9 cellular contexts compared by ENCODE assay signal in the genomic region with DNA sequence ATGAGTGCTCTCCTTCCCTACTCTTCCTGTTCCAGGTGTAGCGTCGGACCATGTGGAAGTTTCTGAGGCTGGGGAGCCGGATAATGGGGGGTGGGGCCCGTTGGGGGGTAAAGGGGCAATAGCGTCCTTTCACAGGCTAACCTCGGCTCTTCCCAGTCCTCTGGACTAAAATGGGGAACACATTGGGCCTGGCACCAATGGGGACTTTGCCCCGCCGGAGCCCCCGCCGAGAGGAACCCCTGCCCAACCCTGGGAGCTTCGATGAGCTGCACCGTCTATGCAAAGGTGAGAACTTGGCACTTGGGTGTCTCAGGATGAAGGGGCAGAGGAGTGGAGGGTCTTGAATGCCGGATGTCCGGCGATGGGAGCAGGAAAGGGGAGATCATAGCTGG. TPM values are rescaled to one million over a fixed set of nuclear protein-coding genes. Genes with fewer than 3 reads are reported as not detected.
DNase-seq lines count a peak whose midpoint lies in the region; ATAC-seq and TF ChIP-seq lines count a peak whose summit lies in the region.
"Had no signal": no experiment of that assay in that cellular context is flagged by ENCODE, and none has a peak within 500 bp of the region (broad histone marks: within the 10 kb centered on the region; RNA-seq: fewer than 3 reads in every experiment).

No MANE protein-coding gene starts in this region.

- peak overlapping the region; percentile 83 for H3K9ac ChIP-seq in HUES6 (ENCODE audit: low read length)

- DNase-seq in AG09309 (ENCODE audit: low read depth) (no peak), cardiac fibroblast (ENCODE audit: low read depth in 2 of 2) (no peak), mucosa of descending colon (peak in 1 of 3 donors; percentile 49), RPMI8226 (no peak), OCI-M2 (lab: John Stamatoyannopoulos, UW; ENCODE audit: unreplicated experiment) (no peak)

- no peaks in the 10 kb centered on the region for H3K27me3 ChIP-seq in HUES6 (ENCODE audit: control insufficient read depth, insufficient read depth, low read length)

- ATAC-seq in mucosa of descending colon (no peak), HG03175 (IDR thresholded peaks at IDR 0.05; ENCODE audit: unreplicated experiment) (no peak), HG02571 (IDR thresholded peaks at IDR 0.05; ENCODE audit: unreplicated experiment) (no peak)

- peaks cover 26% of the 10 kb centered on the region for H3K4me1 ChIP-seq in HUES6 (ENCODE audit: control insufficient read depth, insufficient read depth, low read length)
- peaks cover 18% of the 10 kb centered on the region for H3K4me1 ChIP-seq in mucosa of descending colon (ENCODE audit: low read depth)

- H3K4me3 ChIP-seq in AG09309 (ENCODE audit: control insufficient read depth, low read depth, low read length): peak overlapping the region; percentile 89
- H3K4me3 ChIP-seq in HUES6 (ENCODE audit: low read depth, low read length): peak overlapping the region; percentile 96
- peak overlapping the region; percentile 94 to 95 for H3K4me3 ChIP-seq in cardiac fibroblast (replicated peaks in 1 of 2; ENCODE audit: low read depth in 2 of 2, low read length in 2 of 2)
- H3K4me3 ChIP-seq in mucosa of descending colon: peak overlapping the region; percentile 33

- H3K9me3 ChIP-seq in HUES6 (ENCODE audit: control insufficient read depth, insufficient read depth, low read depth, low read length): no peaks in the 10 kb centered on the region
- no peaks in the 10 kb centered on the region for H3K9me3 ChIP-seq in mucosa of descending colon

- TF ChIP-seq CTCF in AG09309 (IDR thresholded peaks at IDR 0.05; ENCODE audit: control insufficient read depth, insufficient read depth, low read depth, low read length, missing control alignments) (no peak), cardiac fibroblast (IDR thresholded peaks at IDR 0.05; ENCODE audit: low read depth, low read length) (no peak), mucosa of descending colon (IDR thresholded peaks at IDR 0.05) (no peak)

- intact Hi-C loops in mucosa of descending colon (cut with DNase I, micrococcal nuclease): loop anchor here (5.0 to 10.0 kb wide), 2 partner anchors 66 to 158 kb away; no protein-coding TSS in a partner anchor

- peaks cover 25% of the 10 kb centered on the region for H3K36me3 ChIP-seq in HUES6 (ENCODE audit: control insufficient read depth, insufficient read depth, low read length)
- no peaks in the 10 kb centered on the region for H3K36me3 ChIP-seq in mucosa of descending colon (ENCODE audit: low read depth)

- H3K27ac ChIP-seq in HUES6 (ENCODE audit: low read depth, low read length): peak overlapping the region; percentile 18; the same call in 1 of the 2 replicates

RNA-seq across cellular contexts. Expression of a gene that starts 0.5 kb away (rescaled TPM):
- 10 to 100 TPM; 17.2 to 24.5 (median 23.5) TPM for total RNA-seq in mucosa of descending colon

RNA-seq across cellular contexts. Expression of a gene that starts 2.9 kb away (rescaled TPM):
- not detected for total RNA-seq in mucosa of descending colon
- total RNA-seq: left colon had no signal

RNA-seq across cellular contexts. Expression of a gene that starts 11.2 kb away (rescaled TPM):
- total RNA-seq in mucosa of descending colon: 10 to 100 TPM in 2 of 3 donors, 1 to 10 TPM in 1; 5.8 to 43.9 (median 27.1) TPM

RNA-seq across cellular contexts. Expression of a gene that starts 11.7 kb away (rescaled TPM):
- total RNA-seq in mucosa of descending colon: not detected

RNA-seq across cellular contexts. Expression of a gene that starts 24.1 kb away (rescaled TPM):
- 100 to 1,000 TPM; 119 to 159 (median 154) TPM for total RNA-seq in mucosa of descending colon

Comparison
In these comparisons a context has a peak if more than half of its experiments do, and no peak if none do; other contexts are left out.
1. H3K4me3 ChIP-seq: peak in every context shown above with its lines; median percentile 96 in HUES6; 94 in cardiac fibroblast; 89 in AG09309; 33 in mucosa of descending colon.